ENCODE assay signal across 3 cellular contexts in the genomic region with DNA sequence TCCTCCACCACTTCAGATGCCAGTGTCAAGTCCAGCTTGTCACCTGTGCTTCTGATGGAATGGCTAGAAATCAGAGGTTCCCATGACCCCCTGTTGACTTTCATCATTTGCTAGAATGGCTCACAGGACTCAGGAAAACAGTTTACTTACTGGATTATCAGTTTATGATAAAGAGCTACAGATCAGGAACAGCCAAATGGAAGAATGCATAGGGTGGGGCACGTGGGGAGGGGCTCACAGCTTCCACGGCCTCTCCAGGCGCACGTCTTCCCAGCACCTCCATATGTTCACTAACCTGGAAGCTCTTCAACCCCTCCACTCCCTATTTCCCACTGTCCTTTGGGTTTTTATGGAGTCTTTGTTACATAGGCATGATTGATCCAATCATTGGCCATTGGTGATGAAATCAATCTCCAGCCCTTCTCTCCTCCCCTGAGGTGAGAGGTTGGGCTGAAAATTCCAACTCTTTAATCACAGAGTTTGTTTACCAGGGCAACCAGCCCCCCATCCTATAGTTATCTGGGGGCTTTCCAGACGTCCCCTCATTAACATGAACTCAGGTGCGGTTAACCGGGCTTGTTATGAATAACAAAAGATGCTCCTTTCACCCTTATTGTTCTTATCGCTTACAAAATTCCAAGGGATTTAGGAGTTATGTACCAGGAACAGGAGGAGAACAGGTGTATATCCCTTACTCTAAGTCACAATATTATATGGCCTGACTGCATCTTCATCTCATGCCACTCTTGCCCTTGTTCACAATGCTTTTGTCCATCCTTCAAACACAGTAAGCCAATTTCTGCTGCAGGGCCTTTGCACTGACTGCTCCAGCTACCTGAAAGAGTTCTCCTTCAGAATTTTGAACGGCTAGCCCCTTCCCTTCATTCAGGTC.
TF ChIP-seq lines count a peak whose summit lies in the region.

No MANE protein-coding gene starts in this region.

TF ChIP-seq in A549, 52 proteins besides CTCF, POLR2A, EP300 and RAD21:
- no peak for TF ChIP-seq TFCP2L1 (CRISPR knock-in tag; IDR thresholded peaks at IDR 0.05)
- TF ChIP-seq ESRRA (IDR thresholded peaks at IDR 0.05; ENCODE audit: borderline replicate concordance, low read length) = no peak
- no peak for TF ChIP-seq ZFP36 (IDR thresholded peaks at IDR 0.05; ENCODE audit: borderline replicate concordance, partially characterized antibody)
- no peak for TF ChIP-seq FOSB (CRISPR knock-in tag; IDR thresholded peaks at IDR 0.05)
- TF ChIP-seq, protein P1, sequence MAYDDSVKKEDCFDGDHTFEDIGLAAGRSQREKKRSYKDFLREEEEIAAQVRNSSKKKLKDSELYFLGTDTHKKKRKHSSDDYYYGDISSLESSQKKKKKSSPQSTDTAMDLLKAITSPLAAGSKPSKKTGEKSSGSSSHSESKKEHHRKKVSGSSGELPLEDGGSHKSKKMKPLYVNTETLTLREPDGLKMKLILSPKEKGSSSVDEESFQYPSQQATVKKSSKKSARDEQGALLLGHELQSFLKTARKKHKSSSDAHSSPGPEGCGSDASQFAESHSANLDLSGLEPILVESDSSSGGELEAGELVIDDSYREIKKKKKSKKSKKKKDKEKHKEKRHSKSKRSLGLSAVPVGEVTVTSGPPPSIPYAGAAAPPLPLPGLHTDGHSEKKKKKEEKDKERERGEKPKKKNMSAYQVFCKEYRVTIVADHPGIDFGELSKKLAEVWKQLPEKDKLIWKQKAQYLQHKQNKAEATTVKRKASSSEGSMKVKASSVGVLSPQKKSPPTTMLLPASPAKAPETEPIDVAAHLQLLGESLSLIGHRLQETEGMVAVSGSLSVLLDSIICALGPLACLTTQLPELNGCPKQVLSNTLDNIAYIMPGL (CRISPR knock-in tag; IDR thresholded peaks at IDR 0.05; ENCODE audit: borderline replicate concordance) = no peak
TF ChIP-seq in A549: peak in this region for 0.

TF ChIP-seq in HEK293, 187 proteins besides CTCF, POLR2A, EP300 and RAD21:
- TF ChIP-seq ZNF366 (tag by site-specific recombination; conservative IDR thresholded peaks at IDR 0.05) = no peak
- TF ChIP-seq ZNF16 (tag by site-specific recombination; IDR thresholded peaks at IDR 0.05; ENCODE audit: low read depth) = no peak
- no peak for TF ChIP-seq GLIS1 (tag by site-specific recombination; IDR thresholded peaks at IDR 0.05)
- TF ChIP-seq ZNF433 (tag by site-specific recombination; IDR thresholded peaks at IDR 0.05; ENCODE audit: low read depth) = no peak
- TF ChIP-seq ZNF529 (tag by site-specific recombination; IDR thresholded peaks at IDR 0.05; ENCODE audit: insufficient replicate concordance) = no peak
- peak; percentile 78 for TF ChIP-seq ZNF623 (tag by site-specific recombination; IDR thresholded peaks at IDR 0.05)
- no peak for TF ChIP-seq ZNF133 (tag by site-specific recombination; IDR thresholded peaks at IDR 0.05)
- no peak for TF ChIP-seq ZNF416 (tag by site-specific recombination; IDR thresholded peaks at IDR 0.05)
TF ChIP-seq in HEK293: peak in this region for 1.

TF ChIP-seq in HEK293T, 16 proteins besides CTCF, POLR2A, EP300 and RAD21:
- no peak for TF ChIP-seq LEF1 (IDR thresholded peaks at IDR 0.05; ENCODE audit: borderline replicate concordance)
- TF ChIP-seq CTBP1 (IDR thresholded peaks at IDR 0.05; ENCODE audit: borderline replicate concordance) = no peak
- TF ChIP-seq HDGF (IDR thresholded peaks at IDR 0.05; ENCODE audit: borderline replicate concordance) = no peak
